In the genomic region with DNA sequence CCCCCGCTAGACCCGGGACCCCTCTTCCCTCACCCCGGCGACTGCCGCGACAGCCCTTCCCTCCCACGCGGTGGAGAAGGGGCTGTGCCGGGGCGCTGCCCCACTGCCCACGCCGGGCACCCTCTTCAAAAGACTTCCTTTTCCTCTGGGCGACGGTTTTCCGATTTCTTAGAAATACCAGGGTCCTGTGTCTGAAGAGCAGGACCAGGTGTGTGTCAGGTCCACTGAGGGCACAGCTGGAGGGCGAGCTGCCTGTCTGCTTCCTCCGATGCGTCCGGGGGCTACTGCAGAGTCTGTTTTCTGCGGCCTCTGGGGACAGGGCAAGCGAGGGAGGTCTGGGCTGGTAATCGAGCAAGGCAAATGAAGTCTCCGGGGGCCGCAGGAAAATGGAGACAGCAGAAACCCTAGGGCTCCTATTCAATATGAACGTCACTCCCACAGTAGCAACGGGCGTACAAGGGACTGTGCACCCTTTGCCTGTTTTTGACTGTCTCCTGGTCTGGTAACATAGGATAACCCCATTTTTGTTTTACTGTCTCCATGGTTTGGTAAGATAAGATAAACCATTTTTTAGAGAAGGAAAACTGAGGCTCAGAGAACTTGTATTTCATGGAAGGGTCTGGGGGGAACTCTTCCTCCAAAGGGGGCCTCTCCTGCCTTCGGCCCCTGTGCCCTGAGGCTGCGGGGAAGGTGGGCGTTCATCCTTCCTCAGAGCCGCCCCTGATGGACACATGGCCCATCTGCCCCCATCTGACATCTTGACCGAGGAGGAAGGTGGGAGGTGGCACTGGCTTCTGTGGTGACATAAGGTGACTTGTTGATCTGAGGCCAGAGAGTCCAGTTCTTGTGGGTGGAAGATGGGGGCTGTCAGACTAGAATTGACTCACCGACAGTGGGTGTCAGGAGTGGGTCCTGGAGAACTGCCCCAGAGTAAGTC, we compare ENCODE assay signal across 9 cellular contexts. TPM values are rescaled to one million over a fixed set of nuclear protein-coding genes. Genes with fewer than 3 reads are reported as not detected.
DNase-seq lines count a peak whose midpoint lies in the region; ATAC-seq and TF ChIP-seq lines count a peak whose summit lies in the region.
"Had no signal": no experiment of that assay in that cellular context is flagged by ENCODE, and none has a peak within 500 bp of the region (broad histone marks: within the 10 kb centered on the region; RNA-seq: fewer than 3 reads in every experiment).

No MANE protein-coding gene starts in this region.

- H3K4me3 ChIP-seq in GM23338: peak overlapping the region; percentile 52; the same call in 1 of the 2 replicates
- peak overlapping the region; percentile 75 to 89 for H3K4me3 ChIP-seq in right atrium auricular region
- H3K4me3 ChIP-seq in OCI-LY7 (ENCODE audit: low read depth, low read length, poor library complexity, severe bottlenecking): no peak overlapping the region

- H3K36me3 Mint-ChIP-seq in CD14-positive monocyte (peaks cover 52 to 54% of the 10 kb centered on the region in 2 donors), GM23338 (ENCODE audit: low read depth) (no peaks in the 10 kb centered on the region; the same call in 2 of the 3 replicates)
- H3K36me3 Mint-ChIP-seq in activated T-cell treated with anti-CD3 and anti-CD28 coated beads, Interleukin-2, amount 50 U/mL, for 24 hours (ENCODE audit: low read depth): peaks cover 54% of the 10 kb centered on the region

- DNase-seq in CD14-positive monocyte (ENCODE audit: low spot score) (no peak), GM23338 (ENCODE audit: low spot score) (no peak), right atrium auricular region (ENCODE audit: low spot score) (no peak), substantia nigra (lab: John Stamatoyannopoulos, UW) (no peak), OCI-LY7 (ENCODE audit: low spot score) (no peak), SKM-1 treated with dmso at 0.1 percent for 144 hours (lab: John Stamatoyannopoulos, UW; ENCODE audit: unreplicated experiment) (no peak)
- peak; percentile 69 for DNase-seq in activated T-cell treated with anti-CD3 and anti-CD28 coated beads, Interleukin-2, amount 50 U/mL, for 24 hours

- no peaks in the 10 kb centered on the region for H3K79me2 ChIP-seq in GM23338 (replicated peaks; ENCODE audit: insufficient read depth)
- no peaks in the 10 kb centered on the region for H3K79me2 ChIP-seq in OCI-LY7 (ENCODE audit: insufficient read depth, low read depth, low read length)

- H3K36me3 ChIP-seq in GM23338 (ENCODE audit: insufficient read depth): no peaks in the 10 kb centered on the region; the same call in 1 of the 2 replicates
- H3K36me3 ChIP-seq in right atrium auricular region: no peaks in the 10 kb centered on the region
- no peaks in the 10 kb centered on the region for H3K36me3 ChIP-seq in OCI-LY7 (ENCODE audit: insufficient read depth, low read length)

- H2AFZ ChIP-seq in GM23338 (peak overlapping the region; percentile 78; the same call in 1 of the 2 replicates), OCI-LY7 (ENCODE audit: low read length) (no peak overlapping the region)

- peaks cover 38% of the 10 kb centered on the region for H3K27me3 ChIP-seq in GM23338 (ENCODE audit: insufficient read depth)
- no peaks in the 10 kb centered on the region for H3K27me3 ChIP-seq in right atrium auricular region

- POLR2A ChIA-PET in OCI-LY7 (lab: Charles Lee): no interaction called here

- H3K9me2 ChIP-seq in GM23338 (ENCODE audit: insufficient read depth) (no peaks in the 10 kb centered on the region), OCI-LY7 (ENCODE audit: insufficient read depth, low read length) (no peaks in the 10 kb centered on the region)

- H3K9me3 Mint-ChIP-seq in CD14-positive monocyte (peaks cover 2 to 5% (median 3%) of the 10 kb centered on the region in 7 donors), GM23338 (no peaks in the 10 kb centered on the region)
- H3K9me3 Mint-ChIP-seq in activated T-cell treated with anti-CD3 and anti-CD28 coated beads, Interleukin-2, amount 50 U/mL, for 24 hours: peaks cover 4% of the 10 kb centered on the region

- H3K4me1 ChIP-seq in GM23338 (ENCODE audit: insufficient read depth): no peaks in the 10 kb centered on the region; the same call in 1 of the 2 replicates
- H3K4me1 ChIP-seq in right atrium auricular region: peaks cover 0 to 55% of the 10 kb centered on the region in 2 donors
- H3K4me1 ChIP-seq in OCI-LY7 (ENCODE audit: insufficient read depth, low read length, poor library complexity, severe bottlenecking): peaks cover 10% of the 10 kb centered on the region

- H3K9me3 ChIP-seq in right atrium auricular region (no peaks in the 10 kb centered on the region), OCI-LY7 (ENCODE audit: low read length) (no peaks in the 10 kb centered on the region)

- peak overlapping the region; percentile 74; the same call in 1 of the 2 replicates for H3K4me2 ChIP-seq in GM23338
- no peak overlapping the region for H3K4me2 ChIP-seq in OCI-LY7 (ENCODE audit: low read length)

- BruUV-seq in OCI-LY7 (replicated peaks; lab: Mats Ljungman, UMichigan): no TSS peak

- TF ChIP-seq CTCF in CD14-positive monocyte (IDR thresholded peaks at IDR 0.05): no peak
- no peak for TF ChIP-seq CTCF in GM23338 (conservative IDR thresholded peaks at IDR 0.05; ENCODE audit: low read depth in 2 of 2)
- no peak for TF ChIP-seq CTCF in right atrium auricular region (IDR thresholded peaks at IDR 0.05)
- no peak for TF ChIP-seq CTCF in OCI-LY7 (conservative IDR thresholded peaks at IDR 0.05; ENCODE audit: low read length)

- H3F3A ChIP-seq in GM23338 (replicated peaks; ENCODE audit: low read depth): no peaks in the 10 kb centered on the region

- H3K27ac Mint-ChIP-seq in CD14-positive monocyte (peak overlapping the region; percentile 97 to 100 (median 99)), GM23338 (no peak overlapping the region)
- H3K27ac Mint-ChIP-seq in activated T-cell treated with anti-CD3 and anti-CD28 coated beads, Interleukin-2, amount 50 U/mL, for 24 hours: peak overlapping the region; percentile 98

- H3K27me3 Mint-ChIP-seq in CD14-positive monocyte (ENCODE audit: low read depth in 3 of 3) (peaks cover 0 to 5% (median 3%) of the 10 kb centered on the region in 3 donors), GM23338 (ENCODE audit: insufficient read depth, low read depth, poor library complexity) (peaks cover 24% of the 10 kb centered on the region)
- H3K27me3 Mint-ChIP-seq in activated T-cell treated with anti-CD3 and anti-CD28 coated beads, Interleukin-2, amount 50 U/mL, for 24 hours: no peaks in the 10 kb centered on the region

- no peaks in the 10 kb centered on the region for H4K20me1 ChIP-seq in GM23338 (replicated peaks; ENCODE audit: insufficient read depth)
- H4K20me1 ChIP-seq in OCI-LY7 (ENCODE audit: insufficient read depth, low read length): no peaks in the 10 kb centered on the region

- intact Hi-C loops in CD14-positive monocyte (cut with micrococcal nuclease): loop anchor here (2.0 to 5.0 kb wide), 2 partner anchors 17 to 40 kb away; no protein-coding TSS in a partner anchor
- intact Hi-C loops in OCI-LY7 (cut with micrococcal nuclease; ENCODE audit: unreplicated experiment): no loop called here

- H3K27ac ChIP-seq in GM23338 (ENCODE audit: low read depth) (no peak overlapping the region), right atrium auricular region (peak overlapping the region; percentile 88 to 89), substantia nigra (ENCODE audit: low read depth, low read length, poor library complexity, severe bottlenecking) (peak overlapping the region; percentile 68), OCI-LY7 (ENCODE audit: low read depth, low read length, poor library complexity, severe bottlenecking) (no peak overlapping the region)
- H3K27ac ChIP-seq: epithelial cell of prostate had no signal

- H3K4me3 Mint-ChIP-seq in CD14-positive monocyte (peak overlapping the region; percentile 100), GM23338 (peak overlapping the region; percentile 59)
- peak overlapping the region; percentile 99 for H3K4me3 Mint-ChIP-seq in activated T-cell treated with anti-CD3 and anti-CD28 coated beads, Interleukin-2, amount 50 U/mL, for 24 hours

- CTCF ChIA-PET in OCI-LY7 (lab: Charles Lee; ENCODE audit: unreplicated experiment): no interaction called here

- H3K4me1 Mint-ChIP-seq in CD14-positive monocyte: peaks cover 78% of the 10 kb centered on the region
- peaks cover 12% of the 10 kb centered on the region; the same call in 2 of the 3 replicates for H3K4me1 Mint-ChIP-seq in GM23338
- peaks cover 78% of the 10 kb centered on the region for H3K4me1 Mint-ChIP-seq in activated T-cell treated with anti-CD3 and anti-CD28 coated beads, Interleukin-2, amount 50 U/mL, for 24 hours (ENCODE audit: low read depth)

- ATAC-seq in GM23338 (peak; percentile 44), HG03457 (IDR thresholded peaks at IDR 0.05; ENCODE audit: unreplicated experiment) (no peak)

TF ChIP-seq in GM23338, 12 proteins besides CTCF, POLR2A, EP300 and RAD21 (continues in another document):
- TF ChIP-seq, protein P1, sequence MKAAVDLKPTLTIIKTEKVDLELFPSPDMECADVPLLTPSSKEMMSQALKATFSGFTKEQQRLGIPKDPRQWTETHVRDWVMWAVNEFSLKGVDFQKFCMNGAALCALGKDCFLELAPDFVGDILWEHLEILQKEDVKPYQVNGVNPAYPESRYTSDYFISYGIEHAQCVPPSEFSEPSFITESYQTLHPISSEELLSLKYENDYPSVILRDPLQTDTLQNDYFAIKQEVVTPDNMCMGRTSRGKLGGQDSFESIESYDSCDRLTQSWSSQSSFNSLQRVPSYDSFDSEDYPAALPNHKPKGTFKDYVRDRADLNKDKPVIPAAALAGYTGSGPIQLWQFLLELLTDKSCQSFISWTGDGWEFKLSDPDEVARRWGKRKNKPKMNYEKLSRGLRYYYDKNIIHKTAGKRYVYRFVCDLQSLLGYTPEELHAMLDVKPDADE (IDR thresholded peaks at IDR 0.05): no peak
- TF ChIP-seq NANOG (IDR thresholded peaks at IDR 0.05; ENCODE audit: borderline replicate concordance): no peak
- TF ChIP-seq JUNB (IDR thresholded peaks at IDR 0.05; ENCODE audit: unreplicated experiment): no peak
- TF ChIP-seq EZH2 (IDR thresholded peaks at IDR 0.05; ENCODE audit: low read depth, unreplicated experiment): no peak
- no peak for TF ChIP-seq CREB1 (CRISPR knock-in tag; IDR thresholded peaks at IDR 0.05; ENCODE audit: low read depth)
- no peak for TF ChIP-seq EZH2phosphoT487 (IDR thresholded peaks at IDR 0.05; ENCODE audit: unreplicated experiment)
- TF ChIP-seq STAT1 (IDR thresholded peaks at IDR 0.05; ENCODE audit: unreplicated experiment): no peak

RNA-seq across cellular contexts. Expression of gene TNFRSF1B, which starts 1.0 kb away (rescaled TPM):
- 100 to 1,000 TPM; 436 to 761 TPM for polyA plus RNA-seq in CD14-positive monocyte
- total RNA-seq in GM23338 (2014; rRNA removed; shearing (Covaris generic)): 1.8 and 4.1 TPM in 2 replicates
- 0.68 and 0.91 TPM in 2 replicates for polyA plus RNA-seq in GM23338 (2016; fragmentation: Nextera tagmentation; extraction: Ambion mirVana)
- 10 to 100 TPM; 17.0 to 25.6 TPM for total RNA-seq in right atrium auricular region
- total RNA-seq in OCI-LY7 (2014; rRNA removed; shearing (Covaris generic)): not detected in 2 replicates
- total RNA-seq in OCI-LY7 (2022): not detected in 2 replicates

Comparison
In these comparisons a context has a peak if more than half of its experiments do, and no peak if none do; other contexts are left out.
1. H3K27ac ChIP-seq: peak in right atrium auricular region (2 of 2) and substantia nigra (single experiment); none in GM23338 (single experiment) and OCI-LY7 (single experiment).
2. Peak in every context shown above with its lines, with median percentiles within 50 percentile points of each other: H3K4me3 Mint-ChIP-seq.